15 cellular contexts compared by ENCODE assay signal in the genomic region with DNA sequence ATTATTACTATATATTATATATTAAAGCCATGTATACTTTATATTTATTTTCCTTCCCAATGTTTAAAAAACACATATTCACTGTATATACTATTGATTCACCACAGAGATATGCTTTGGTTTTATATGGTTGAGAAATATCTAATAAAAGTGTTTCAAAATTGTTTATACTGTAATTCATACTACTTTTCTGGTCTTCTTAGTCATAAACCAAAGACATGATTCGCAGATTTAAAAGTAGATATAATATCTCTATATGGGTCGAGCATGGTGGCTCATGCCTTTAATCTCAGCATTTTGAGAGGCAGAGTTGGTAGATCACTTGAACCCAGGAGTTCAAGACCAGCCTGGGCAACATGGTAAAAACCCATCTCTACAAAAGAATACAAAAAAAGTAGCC.
DNase-seq lines count a peak whose midpoint lies in the region; ATAC-seq, FAIRE-seq and TF ChIP-seq lines count a peak whose summit lies in the region.
"Had no signal": no experiment of that assay in that cellular context is flagged by ENCODE, and none has a peak within 500 bp of the region (broad histone marks: within the 10 kb centered on the region; RNA-seq: fewer than 3 reads in every experiment).

No MANE protein-coding gene starts in this region.

- no peak overlapping the region for H3K9ac ChIP-seq in GM23248
- H3K9ac ChIP-seq: KMS-11 had no signal

- H3K36me3 ChIP-seq in GM23248 (ENCODE audit: low read depth) (no peaks in the 10 kb centered on the region), RWPE2 (ENCODE audit: low read depth) (no peaks in the 10 kb centered on the region)

- FAIRE-seq in RCC 7860 (lab: Jason Lieb, UNC): no peak
- FAIRE-seq: HepG2 had no signal

- ATAC-seq in RWPE2 (ENCODE audit: low read depth): peak; percentile 49; the same call in 1 of the 3 replicates
- ATAC-seq: HepG2 had no signal

- peaks cover 12% of the 10 kb centered on the region; the same call in 1 of the 2 replicates for H3K4me1 ChIP-seq in GM23248 (ENCODE audit: insufficient read depth)
- no peaks in the 10 kb centered on the region for H3K4me1 ChIP-seq in RWPE2 (ENCODE audit: insufficient read depth, poor library complexity, severe bottlenecking)

- H4K20me1 ChIP-seq in GM23248 (ENCODE audit: insufficient read depth): no peaks in the 10 kb centered on the region

- DNase-seq in GM23248: peak; percentile 44
- DNase-seq in RWPE2 (ENCODE audit: low spot score): no peak
- peak; percentile 28 for DNase-seq in fibroblast of mammary gland (ENCODE audit: low read depth)
- peak; percentile 21 for DNase-seq in stromal cell of bone marrow (ENCODE audit: low read depth)
- DNase-seq in NK-92 (lab: John Stamatoyannopoulos, UW; ENCODE audit: unreplicated experiment): no peak
- no peak for DNase-seq in NAMALWA (ENCODE audit: low spot score)
- no peak for DNase-seq in RCC 7860 (ENCODE audit: low spot score)
- DNase-seq: ACHN; CD4-positive, alpha-beta T cell; H7; NCI-H187 treated with DMSO at 0.1 percent for 48 hours; SW 1271 had no signal

- peak overlapping the region; percentile 29 for H3K4me2 ChIP-seq in GM23248 (ENCODE audit: unreplicated experiment)
- H3K4me2 ChIP-seq: KMS-11, PC-9 had no signal

- H3F3A ChIP-seq in GM23248 (ENCODE audit: insufficient read depth): peaks cover 7% of the 10 kb centered on the region; the same call in 1 of the 2 replicates

- H3K4me3 ChIP-seq in GM23248 (no peak overlapping the region), RWPE2 (ENCODE audit: severe bottlenecking) (no peak overlapping the region), fibroblast of mammary gland (ENCODE audit: control insufficient read depth, low read depth, low read length) (no peak overlapping the region)
- H3K4me3 ChIP-seq: PC-9 had no signal

- peaks cover 10% of the 10 kb centered on the region; the same call in 1 of the 2 replicates for H3K79me2 ChIP-seq in GM23248 (ENCODE audit: insufficient read depth)

- H3K9me2 ChIP-seq in GM23248 (ENCODE audit: insufficient read depth): no peaks in the 10 kb centered on the region

- H3K9me3 ChIP-seq in GM23248 (ENCODE audit: low read depth): no peaks in the 10 kb centered on the region
- H3K9me3 ChIP-seq in RWPE2 (ENCODE audit: severe bottlenecking): no peaks in the 10 kb centered on the region

- 63 to 65% methylated on average over 2 of the region's 2 CpGs for WGBS in GM23248 (ENCODE audit: low coverage in 1 of 2, low lambda C conversion rate in 2 of 2, missing lambda C conversion rate in 2 of 2), 2 experiments

- H3K27ac ChIP-seq in GM23248 (no peak overlapping the region), RWPE2 (ENCODE audit: poor library complexity, severe bottlenecking) (no peak overlapping the region)
- H3K27ac ChIP-seq: KMS-11, PC-9 had no signal

- TF ChIP-seq CTCF in RWPE2 (IDR thresholded peaks at IDR 0.05; ENCODE audit: poor library complexity, severe bottlenecking) (no peak), fibroblast of mammary gland (conservative IDR thresholded peaks at IDR 0.05; ENCODE audit: control insufficient read depth, insufficient read depth, low read depth, low read length) (no peak)

- no peak overlapping the region for H2AFZ ChIP-seq in GM23248
- H2AFZ ChIP-seq: PC-9 had no signal

- H3K27me3 ChIP-seq in GM23248 (replicated peaks; ENCODE audit: insufficient read depth) (no peaks in the 10 kb centered on the region), RWPE2 (ENCODE audit: insufficient read depth, poor library complexity, severe bottlenecking) (no peaks in the 10 kb centered on the region)

- in situ Hi-C loops in GM23248 (cut with MboI): no loop called here

Comparison
In these comparisons a context has a peak if more than half of its experiments do, and no peak if none do; other contexts are left out.
1. DNase-seq: peak in GM23248 (single experiment), fibroblast of mammary gland (single experiment) and stromal cell of bone marrow (single experiment); none in RWPE2 (single experiment), NK-92 (single experiment), NAMALWA (single experiment) and RCC 7860 (single experiment).